Comparison of ENCODE assay signal across 25 cellular contexts in genomic region chr4:40888916-40889315, GRCh38.
"Had no signal": no experiment of that assay in that cellular context is flagged by ENCODE, and none has a peak within 500 bp of the region (broad histone marks: within the 10 kb centered on the region; RNA-seq: fewer than 3 reads in every experiment).

No MANE protein-coding gene starts in this region.

- DNase-seq: activated CD4-positive, alpha-beta T cell treated with anti-CD3 and anti-CD28 coated beads for 48 hours; activated CD4-positive, alpha-beta T cell treated with anti-CD3 and anti-CD28 coated beads, Interleukin-2, amount 50 U/mL, for 48 hours; activated CD8-positive, alpha-beta memory T cell treated with anti-CD3 and anti-CD28 coated beads for 24 hours; activated effector memory CD4-positive, alpha-beta T cell treated with anti-CD3 and anti-CD28 coated beads, Interleukin-2, amount 50 U/mL, for 16 hours; activated naive CD4-positive, alpha-beta T cell treated with anti-CD3 and anti-CD28 coated beads for 36 hours; activated naive CD8-positive, alpha-beta T cell treated with anti-CD3 and anti-CD28 coated beads for 36 hours; aorta; body of pancreas; cerebellar nuclear complex; colonic mucosa; effector memory CD8-positive, alpha-beta T cell; heart left ventricle; hypothalamus; immature natural killer cell; kidney; left colon; stimulated activated naive CD4-positive, alpha-beta T cell; testis; trophoblast cell had no signal

- H3K27ac ChIP-seq: adrenal gland, body of pancreas, cardiac muscle cell, colonic mucosa, heart left ventricle, right atrium auricular region, testis, vagina, VCaP had no signal

- FAIRE-seq: kidney, TTC549 had no signal

- H3K4me3 ChIP-seq: adrenal gland, body of pancreas, cardiac muscle cell, colonic mucosa, heart left ventricle, right atrium auricular region, testis, vagina had no signal

- H3K27me3 ChIP-seq: adrenal gland, body of pancreas, cardiac muscle cell, colonic mucosa, heart left ventricle, right atrium auricular region, testis, vagina had no signal
